Comparison of ENCODE assay signal across 8 cellular contexts in the genomic region with DNA sequence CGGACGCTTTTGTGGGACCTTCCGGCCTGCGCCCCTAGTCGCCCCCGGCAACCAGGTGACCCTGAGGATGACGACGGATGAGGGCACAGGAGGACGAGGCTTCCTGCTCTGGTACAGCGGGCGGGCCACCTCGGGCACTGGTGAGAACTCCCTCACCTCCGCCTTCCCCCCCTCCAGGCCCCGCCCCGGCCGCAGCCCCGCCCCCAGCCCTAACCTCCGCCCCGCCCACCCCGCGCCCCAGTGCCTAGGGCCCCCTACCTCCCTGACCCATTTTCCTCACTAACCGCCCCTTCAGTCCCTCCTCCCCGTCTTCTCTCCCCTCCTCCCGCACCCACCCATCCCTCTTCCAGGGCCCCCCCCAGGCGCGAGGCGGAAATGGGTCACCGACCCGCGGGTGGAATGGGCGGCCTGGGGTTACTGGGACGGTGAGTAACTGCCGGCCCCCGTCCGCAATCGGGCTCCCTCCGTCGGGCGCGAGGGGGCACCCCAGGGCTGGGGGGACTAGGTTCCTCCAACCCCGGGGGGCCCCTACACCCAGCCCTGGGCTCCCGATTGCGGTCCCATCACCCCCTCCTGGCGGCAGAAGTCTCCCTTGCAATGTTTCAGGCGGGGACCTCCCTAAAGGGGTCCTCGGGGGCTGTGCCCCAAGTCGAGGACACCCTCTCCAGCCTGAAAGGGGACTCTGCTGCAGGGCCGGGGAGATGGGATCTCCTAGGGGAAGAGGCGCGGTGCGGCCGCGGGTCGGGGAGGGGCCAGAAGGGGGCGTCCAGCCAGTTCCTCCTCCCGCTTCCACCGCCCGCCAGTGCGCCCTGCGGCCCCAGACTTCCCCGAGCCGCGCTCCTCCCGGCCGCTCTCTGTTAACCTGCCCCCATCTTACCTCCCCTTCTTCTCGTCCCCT. TPM values are rescaled to one million over a fixed set of nuclear protein-coding genes. Genes with fewer than 3 reads are reported as not detected.
A peak's percentile ranks its signal among the peaks of the same experiment; 100 is the strongest.
DNase-seq lines count a peak whose midpoint lies in the region; ATAC-seq and TF ChIP-seq lines count a peak whose summit lies in the region.

No MANE protein-coding gene starts in this region.

- no peak overlapping the region for H3K9ac ChIP-seq in neural progenitor cell

- TF ChIP-seq POLR2A in Peyer's patch (IDR thresholded peaks at IDR 0.05) (no peak), thyroid gland (IDR thresholded peaks at IDR 0.05) (peak in 1 of 2 donors; percentile 45)

- no peaks in the 10 kb centered on the region for H3K36me3 ChIP-seq in Peyer's patch
- H3K36me3 ChIP-seq in neural progenitor cell, result no peaks in the 10 kb centered on the region
- H3K36me3 ChIP-seq in thyroid gland, result no peaks in the 10 kb centered on the region

- H3K27ac ChIP-seq in Peyer's patch (peak overlapping the region; percentile 74 to 86 (median 82)), neural progenitor cell (no peak overlapping the region), thyroid gland (peak overlapping the region; percentile 43 to 71 (median 70))

- H3K4me3 Mint-ChIP-seq in activated T-helper 17 cell treated with anti-CD3 and anti-CD28 coated beads, Interleukin-2, amount 50 U/mL, for 72 hours, result peak overlapping the region; percentile 86
- H3K4me3 Mint-ChIP-seq in neural progenitor cell, result peak overlapping the region; percentile 85

- peaks cover 4% of the 10 kb centered on the region for H3K4me1 Mint-ChIP-seq in activated T-helper 17 cell treated with anti-CD3 and anti-CD28 coated beads, Interleukin-2, amount 50 U/mL, for 72 hours
- peaks cover 38% of the 10 kb centered on the region for H3K4me1 Mint-ChIP-seq in neural progenitor cell

- 0 to 7% methylated on average over 15 to 29 of the region's 66 CpGs for WGBS in thyroid gland, 2 donors

- H3K27me3 Mint-ChIP-seq in activated T-helper 17 cell treated with anti-CD3 and anti-CD28 coated beads, Interleukin-2, amount 50 U/mL, for 72 hours, result no peaks in the 10 kb centered on the region
- peaks cover 13% of the 10 kb centered on the region for H3K27me3 Mint-ChIP-seq in neural progenitor cell (ENCODE audit: insufficient read depth, low read depth)

- no peaks in the 10 kb centered on the region for H3K27me3 ChIP-seq in Peyer's patch
- peaks cover 30% of the 10 kb centered on the region for H3K27me3 ChIP-seq in neural progenitor cell
- H3K27me3 ChIP-seq in thyroid gland, result no peaks in the 10 kb centered on the region

- ATAC-seq in HG03457 (IDR thresholded peaks at IDR 0.05; ENCODE audit: unreplicated experiment), result peak; percentile 47
- ATAC-seq in activated T-helper 17 cell treated with anti-CD3 and anti-CD28 coated beads, Interleukin-2, amount 50 U/mL, for 72 hours (replicated peaks), result peak; percentile 72

- H3K27ac Mint-ChIP-seq in activated T-helper 17 cell treated with anti-CD3 and anti-CD28 coated beads, Interleukin-2, amount 50 U/mL, for 72 hours, result peak overlapping the region; percentile 71
- no peak overlapping the region for H3K27ac Mint-ChIP-seq in neural progenitor cell

- H3K9me3 ChIP-seq in Peyer's patch (no peaks in the 10 kb centered on the region), neural progenitor cell (ENCODE audit: low read depth) (no peaks in the 10 kb centered on the region), thyroid gland (no peaks in the 10 kb centered on the region)

- H3K9me3 Mint-ChIP-seq in activated T-helper 17 cell treated with anti-CD3 and anti-CD28 coated beads, Interleukin-2, amount 50 U/mL, for 72 hours, result no peaks in the 10 kb centered on the region
- no peaks in the 10 kb centered on the region for H3K9me3 Mint-ChIP-seq in neural progenitor cell

- TF ChIP-seq CTCF in Peyer's patch (IDR thresholded peaks at IDR 0.05) (peak; percentile 38 to 51 (median 44)), neural progenitor cell (IDR thresholded peaks at IDR 0.05) (peak; percentile 62), thyroid gland (IDR thresholded peaks at IDR 0.05) (peak in 3 of 6 experiments; percentile 13 to 32 (median 29))

- peak overlapping the region; percentile 65 to 75 (median 65) for H3K4me3 ChIP-seq in Peyer's patch
- peak overlapping the region; percentile 63 for H3K4me3 ChIP-seq in neural progenitor cell
- H3K4me3 ChIP-seq in thyroid gland (replicated peaks in 1 of 3), result peak overlapping the region; percentile 47 to 54 (median 48)

- DNase-seq in NCI-H2029 (lab: John Stamatoyannopoulos, UW), result peak; percentile 7
- no peak for DNase-seq in NCI-H2029 treated with DMSO at 0.1 percent for 48 hours (lab: John Stamatoyannopoulos, UW)
- DNase-seq in Peyer's patch, result peak; percentile 76 to 90 (median 82)
- peak; percentile 61 for DNase-seq in fibroblast of the conjunctiva (ENCODE audit: low read depth)
- DNase-seq in neural progenitor cell (ENCODE audit: low spot score), result peak; percentile 90
- peak; percentile 65 to 66 for DNase-seq in thyroid gland

- H3K79me2 ChIP-seq in neural progenitor cell (ENCODE audit: low read depth), result no peaks in the 10 kb centered on the region

- peaks cover 0 to 37% (median 6%) of the 10 kb centered on the region in 4 donors for H3K4me1 ChIP-seq in Peyer's patch
- H3K4me1 ChIP-seq in neural progenitor cell, result peaks cover 32% of the 10 kb centered on the region
- peaks cover 7% of the 10 kb centered on the region in 2 donors for H3K4me1 ChIP-seq in thyroid gland

- intact Hi-C loops in thyroid gland (cut with DNase I), result no loop called here

- peak overlapping the region; percentile 90 for H3K4me2 ChIP-seq in neural progenitor cell

- H3K36me3 Mint-ChIP-seq in activated T-helper 17 cell treated with anti-CD3 and anti-CD28 coated beads, Interleukin-2, amount 50 U/mL, for 72 hours (ENCODE audit: low read depth), result no peaks in the 10 kb centered on the region
- H3K36me3 Mint-ChIP-seq in neural progenitor cell, result no peaks in the 10 kb centered on the region

- H3F3A ChIP-seq in neural progenitor cell (ENCODE audit: low read depth), result peaks cover 34% of the 10 kb centered on the region

- H4K20me1 ChIP-seq in neural progenitor cell (ENCODE audit: low read depth), result peaks cover 5% of the 10 kb centered on the region

- H2AFZ ChIP-seq in neural progenitor cell (replicated peaks), result peak overlapping the region; percentile 83

RNA-seq across cellular contexts. Expression of a gene that starts 2.2 kb away (rescaled TPM):
- 10 to 100 TPM in 2 of 4 donors, 1 to 10 TPM in 2; 1.8 to 53.6 (median 9.8) TPM for total RNA-seq in Peyer's patch
- 10 to 100 TPM; 10.7 to 22.2 TPM for total RNA-seq in activated T-helper 17 cell treated with anti-CD3 and anti-CD28 coated beads, Interleukin-2, amount 50 U/mL, for 72 hours
- total RNA-seq in neural progenitor cell (ENCODE audit: low replicate concordance), result 6.6 and 8.5 TPM in 2 replicates
- 10 to 100 TPM; 12.9 to 36.3 (median 22.1) TPM for total RNA-seq in thyroid gland

RNA-seq across cellular contexts. Expression of a gene that starts 8.0 kb away (rescaled TPM):
- 10 to 100 TPM in 1 of 4 donors, 1 to 10 TPM in 3; 5.0 to 14.2 (median 7.3) TPM for total RNA-seq in Peyer's patch
- total RNA-seq in activated T-helper 17 cell treated with anti-CD3 and anti-CD28 coated beads, Interleukin-2, amount 50 U/mL, for 72 hours, result 10 to 100 TPM; 21.0 to 32.7 TPM
- 3.0 and 11.5 TPM in 2 replicates for total RNA-seq in neural progenitor cell (ENCODE audit: low replicate concordance)
- total RNA-seq in thyroid gland, result 10 to 100 TPM in 3 of 4 donors, 1 to 10 TPM in 1; 9.1 to 22.7 (median 12.3) TPM

RNA-seq across cellular contexts. Expression of a gene that starts 18.2 kb away (rescaled TPM):
- total RNA-seq in Peyer's patch (1 to 10 TPM in 2 of 4 donors, not detected in 2; 1.1 to 2.8 TPM), neural progenitor cell (ENCODE audit: low replicate concordance) (1.2 and 2.5 TPM in 2 replicates), thyroid gland (under 1 TPM; 0.13 to 0.88 (median 0.50) TPM)
- 1 to 10 TPM; 1.5 to 5.6 TPM for total RNA-seq in activated T-helper 17 cell treated with anti-CD3 and anti-CD28 coated beads, Interleukin-2, amount 50 U/mL, for 72 hours

RNA-seq across cellular contexts. Expression of a gene that starts 18.4 kb away (rescaled TPM):
- total RNA-seq in Peyer's patch (100 to 1,000 TPM in 3 of 4 donors, 10 to 100 TPM in 1; 76.7 to 232 (median 156) TPM), neural progenitor cell (ENCODE audit: low replicate concordance) (4.5 and 55.9 TPM in 2 replicates), thyroid gland (100 to 1,000 TPM in 1 of 4 donors, 10 to 100 TPM in 3; 55.0 to 107 (median 76.6) TPM)
- total RNA-seq in activated T-helper 17 cell treated with anti-CD3 and anti-CD28 coated beads, Interleukin-2, amount 50 U/mL, for 72 hours, result 10 to 100 TPM; 81.1 to 96.4 TPM

RNA-seq across cellular contexts. Expression of a gene that starts 30.6 kb away (rescaled TPM):
- total RNA-seq in Peyer's patch, result 10 to 100 TPM in 3 of 4 donors, 1 to 10 TPM in 1; 2.5 to 18.2 (median 13.4) TPM
- 10 to 100 TPM in 1 of 2 donors, 1 to 10 TPM in 1; 7.6 to 12.9 TPM for total RNA-seq in activated T-helper 17 cell treated with anti-CD3 and anti-CD28 coated beads, Interleukin-2, amount 50 U/mL, for 72 hours
- total RNA-seq in neural progenitor cell (ENCODE audit: low replicate concordance), result 1.5 TPM in 1 of 2 replicates, not detected in the other
- total RNA-seq in thyroid gland, result 1 to 10 TPM in 2 of 4 donors, not detected in 2; 1.5 to 6.2 TPM
